9 cellular contexts compared by ENCODE assay signal in the genomic region with DNA sequence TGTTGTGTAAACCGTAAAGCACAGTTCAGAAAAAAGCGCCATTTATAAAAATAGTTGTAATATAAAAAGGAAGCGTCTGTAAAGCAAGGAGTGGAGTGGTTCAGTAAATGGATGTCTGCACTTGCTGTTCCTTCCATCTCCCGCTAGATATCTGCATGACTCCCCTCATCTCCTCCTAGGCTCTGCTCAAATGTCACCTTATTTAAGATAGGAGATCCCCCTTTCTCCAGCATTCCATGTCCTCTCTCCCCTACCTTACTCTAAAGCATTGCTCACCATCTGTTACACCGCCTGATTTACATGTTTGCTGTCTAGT. TPM values are rescaled to one million over a fixed set of nuclear protein-coding genes. Genes with fewer than 3 reads are reported as not detected.
DNase-seq lines count a peak whose midpoint lies in the region; ATAC-seq, FAIRE-seq and TF ChIP-seq lines count a peak whose summit lies in the region.
"Had no signal": no experiment of that assay in that cellular context is flagged by ENCODE, and none has a peak within 500 bp of the region (broad histone marks: within the 10 kb centered on the region; RNA-seq: fewer than 3 reads in every experiment).

No MANE protein-coding gene starts in this region.

- H3K4me1 Mint-ChIP-seq in T-cell = peaks cover 28 to 40% (median 28%) of the 10 kb centered on the region in 3 donors

- POLR2A ChIA-PET in T-cell (lab: Charles Lee) = interaction anchor here in 1 of 2 donors (0.6 kb wide), 1 partner anchor 21 kb away, joined by 3 read pairs; the partner anchor contains the start of gene CAMK2N1

- no peak for TF ChIP-seq POLR2A in spleen (IDR thresholded peaks at IDR 0.05)

- H3K4me1 ChIP-seq in heart right ventricle = peaks cover 0 to 47% (median 38%) of the 10 kb centered on the region in 9 donors
- peaks cover 16 to 60% (median 43%) of the 10 kb centered on the region in 6 donors for H3K4me1 ChIP-seq in spleen

- ATAC-seq in GM21737 (IDR thresholded peaks at IDR 0.05; ENCODE audit: unreplicated experiment) (peak; percentile 20), T-cell (replicated peaks in 1 of 4) (peak in 1 of 4 experiments; percentile 25), heart right ventricle (peak in 6 of 8 donors; percentile 4 to 21 (median 10)), GM21526 (IDR thresholded peaks at IDR 0.05; ENCODE audit: low FRiP score, unreplicated experiment) (no peak)

- CTCF ChIA-PET in T-cell (lab: Charles Lee) = no interaction called here

- H3K36me3 ChIP-seq in heart right ventricle (peaks cover 0 to 46% (median 13%) of the 10 kb centered on the region in 9 donors), spleen (peaks cover 0 to 41% (median 16%) of the 10 kb centered on the region in 6 donors)

- peak overlapping the region; percentile 97 for H3K4me3 ChIP-seq in AG10803 (ENCODE audit: low read length)
- H3K4me3 ChIP-seq in heart right ventricle = peak overlapping the region; percentile 67 to 99 (median 91)
- H3K4me3 ChIP-seq in spleen = peak overlapping the region; percentile 79 to 97 (median 91)

- no peak for FAIRE-seq in RCC 7860 (lab: Jason Lieb, UNC)

- peaks cover 7% of the 10 kb centered on the region for H3K36me3 Mint-ChIP-seq in T-cell

- H3K27me3 Mint-ChIP-seq in T-cell = peaks cover 0 to 7% of the 10 kb centered on the region in 2 donors

- H3K27ac Mint-ChIP-seq in T-cell = peak overlapping the region; percentile 63 to 92

- WGBS in heart right ventricle, 2 donors = 25 to 27% methylated on average over 5 of the region's 5 CpGs
- 38 to 52% (median 47%) methylated on average over 5 of the region's 5 CpGs for WGBS in spleen, 5 donors

- no peak for DNase-seq in AG10803 (ENCODE audit: low read depth)
- no peak for DNase-seq in T-cell
- DNase-seq in heart right ventricle = no peak
- no peak for DNase-seq in spleen
- DNase-seq in RCC 7860 (ENCODE audit: low spot score) = no peak
- DNase-seq in OCI-M1 (lab: John Stamatoyannopoulos, UW) = no peak
- DNase-seq: left cardiac atrium had no signal

- intact Hi-C loops in heart right ventricle (cut with DNase I) = no loop called here
- intact Hi-C loops in spleen (cut with DNase I; ENCODE audit: low total_unique reads) = no loop called here

- H3K27me3 ChIP-seq in heart right ventricle (peaks cover 0 to 17% (median under 1%) of the 10 kb centered on the region in 7 donors), spleen (replicated peaks in 1 of 7) (peaks cover 0 to 16% (median 0%) of the 10 kb centered on the region in 7 donors)

- no peaks in the 10 kb centered on the region for H3K9me3 Mint-ChIP-seq in T-cell

- H3K27ac ChIP-seq in heart right ventricle = peak overlapping the region in 9 of 10 donors; percentile 89 to 95 (median 93)
- peak overlapping the region in 7 of 8 donors; percentile 81 to 96 (median 88) for H3K27ac ChIP-seq in spleen

- peak overlapping the region; percentile 81 to 89 (median 85) for H3K4me3 Mint-ChIP-seq in T-cell

- H3K9me3 ChIP-seq in heart right ventricle = no peaks in the 10 kb centered on the region
- no peaks in the 10 kb centered on the region for H3K9me3 ChIP-seq in spleen

- TF ChIP-seq CTCF in AG10803 (conservative IDR thresholded peaks at IDR 0.05; ENCODE audit: low read length) (no peak; the same call in 1 of the 2 replicates), heart right ventricle (IDR thresholded peaks at IDR 0.05) (no peak), spleen (IDR thresholded peaks at IDR 0.05 in 8 of 11, conservative IDR thresholded peaks at IDR 0.05 in 3 of 11) (no peak)

RNA-seq across cellular contexts. Expression of gene MUL1, which starts 0.7 kb away (rescaled TPM):
- total RNA-seq in T-cell (10 to 100 TPM; 18.0 to 21.4 (median 20.8) TPM), heart right ventricle (10 to 100 TPM; 33.7 to 60.3 (median 43.2) TPM), spleen (10 to 100 TPM; 20.1 to 32.3 (median 25.0) TPM)
- polyA plus RNA-seq in heart right ventricle (10 to 100 TPM in 1 of 2 donors, 1 to 10 TPM in 1; 7.6 to 36.4 TPM), spleen (1 to 10 TPM; 2.9 to 9.2 (median 7.3) TPM)

RNA-seq across cellular contexts. Expression of gene CAMK2N1, which starts 21.2 kb away (rescaled TPM):
- total RNA-seq in T-cell = 1 to 10 TPM; 2.5 to 7.9 (median 7.1) TPM
- 10 to 100 TPM in 4 of 10 donors, 1 to 10 TPM in 6; 4.0 to 12.9 (median 8.5) TPM for total RNA-seq in heart right ventricle
- polyA plus RNA-seq in heart right ventricle = 10 to 100 TPM in 1 of 2 donors, 1 to 10 TPM in 1; 4.7 to 10.6 TPM
- 10 to 100 TPM in 5 of 7 donors, 1 to 10 TPM in 2; 6.7 to 17.2 (median 11.1) TPM for total RNA-seq in spleen
- 1 to 10 TPM; 3.6 to 4.9 (median 4.5) TPM for polyA plus RNA-seq in spleen

RNA-seq across cellular contexts. Expression of gene FAM43B, which starts 45.2 kb away (rescaled TPM):
- total RNA-seq in T-cell (not detected), heart right ventricle (10 to 100 TPM in 1 of 10 donors, 1 to 10 TPM in 9; 1.0 to 16.3 (median 2.3) TPM), spleen (under 1 TPM; 0.27 to 0.97 (median 0.79) TPM)
- polyA plus RNA-seq in heart right ventricle (1 to 10 TPM; 1.5 to 2.5 TPM), spleen (under 1 TPM; 0.11 to 0.24 (median 0.22) TPM)
